ENCODE assay signal across 2 cellular contexts in genomic region chr4:184166736-184167135, GRCh38.
TF ChIP-seq lines count a peak whose summit lies in the region.

No MANE protein-coding gene starts in this region.

TF ChIP-seq in H1, 55 proteins besides CTCF, POLR2A, EP300 and RAD21 (continued from another document):
- TF ChIP-seq NANOG (IDR thresholded peaks at IDR 0.05; ENCODE audit: insufficient read depth, low read depth, low read length, poor library complexity, severe bottlenecking) = no peak
- no peak for TF ChIP-seq BCL11A (IDR thresholded peaks at IDR 0.05; ENCODE audit: low read depth in 2 of 2, low read length in 2 of 2)
- TF ChIP-seq ATF2 (IDR thresholded peaks at IDR 0.05; ENCODE audit: low read length) = no peak
- no peak for TF ChIP-seq HDAC2 (IDR thresholded peaks at IDR 0.05; ENCODE audit: borderline replicate concordance in 1 of 2, low read depth in 2 of 2, low read length in 2 of 2)
- TF ChIP-seq SIRT6 (IDR thresholded peaks at IDR 0.05; ENCODE audit: low read length) = no peak
- TF ChIP-seq TEAD4 (IDR thresholded peaks at IDR 0.05; ENCODE audit: low read depth, low read length) = no peak
- TF ChIP-seq SP2 (IDR thresholded peaks at IDR 0.05; ENCODE audit: low read length) = no peak
- no peak for TF ChIP-seq CEBPB (IDR thresholded peaks at IDR 0.05; ENCODE audit: low read depth, low read length)

TF ChIP-seq in SK-N-SH, 30 proteins besides CTCF, POLR2A, EP300 and RAD21 (continued from another document):
- TF ChIP-seq ZBTB33 (IDR thresholded peaks at IDR 0.05; ENCODE audit: borderline replicate concordance, low read depth) = no peak
- no peak for TF ChIP-seq RCOR1 (IDR thresholded peaks at IDR 0.05; ENCODE audit: low read length)
- no peak for TF ChIP-seq EZH2phosphoT487 (IDR thresholded peaks at IDR 0.05; ENCODE audit: borderline replicate concordance, low read depth)
- TF ChIP-seq YY1 (IDR thresholded peaks at IDR 0.05; ENCODE audit: low read depth) = no peak
- TF ChIP-seq SMC3 (IDR thresholded peaks at IDR 0.05; ENCODE audit: low read depth, low read length) = no peak
- no peak for TF ChIP-seq ELF1 (IDR thresholded peaks at IDR 0.05)
- no peak for TF ChIP-seq MAX (IDR thresholded peaks at IDR 0.05; ENCODE audit: low read depth)
- TF ChIP-seq JUND (IDR thresholded peaks at IDR 0.05) = no peak
- TF ChIP-seq PBX3 (IDR thresholded peaks at IDR 0.05) = no peak
- no peak for TF ChIP-seq MEF2A (IDR thresholded peaks at IDR 0.05; ENCODE audit: borderline replicate concordance, low read depth)
- TF ChIP-seq FOXJ3 (CRISPR knock-in tag; IDR thresholded peaks at IDR 0.05) = no peak
- TF ChIP-seq USF1 (IDR thresholded peaks at IDR 0.05; ENCODE audit: borderline replicate concordance, low read depth) = no peak
- TF ChIP-seq IRF3 (IDR thresholded peaks at IDR 0.05; ENCODE audit: low read depth, low read length) = no peak
- TF ChIP-seq RFX5 (IDR thresholded peaks at IDR 0.05; ENCODE audit: low read length) = no peak
TF ChIP-seq in SK-N-SH: peak in this region for 0.
